Comparison of ENCODE assay signal across 11 cellular contexts in genomic region chr17:39666601-39667261, GRCh38. TPM values are rescaled to one million over a fixed set of nuclear protein-coding genes. Genes with fewer than 3 reads are reported as not detected.
DNase-seq lines count a peak whose midpoint lies in the region; ATAC-seq and TF ChIP-seq lines count a peak whose summit lies in the region.
"Had no signal": no experiment of that assay in that cellular context is flagged by ENCODE, and none has a peak within 500 bp of the region (broad histone marks: within the 10 kb centered on the region; RNA-seq: fewer than 3 reads in every experiment).

No MANE protein-coding gene starts in this region.

- H3K9ac ChIP-seq in parathyroid adenoma, result no peak overlapping the region

- DNase-seq in CD4-positive, CD25-positive, alpha-beta regulatory T cell, result no peak
- peak; percentile 54 for DNase-seq in RPMI7951 (ENCODE audit: low read depth)
- DNase-seq in heart right ventricle, result peak; percentile 77 to 79
- no peak for DNase-seq in NCI-H1694 (lab: John Stamatoyannopoulos, UW)
- no peak for DNase-seq in GM20000 (ENCODE audit: low spot score)
- no peak for DNase-seq in SW 1271 (lab: John Stamatoyannopoulos, UW)
- DNase-seq: activated CD4-positive, alpha-beta T cell treated with anti-CD3 and anti-CD28 coated beads, Interleukin-2, amount 10 ng/mL, durations not matched to agents 7 days and 5 days; COR-L47; KBM-7 had no signal

- intact Hi-C loops in heart right ventricle (cut with DNase I), result loop anchor here in 2 of 10 donors (5.0 kb wide), 2 partner anchors 44 to 86 kb away; no protein-coding TSS in a partner anchor

- peaks cover 20% of the 10 kb centered on the region for H3K4me1 ChIP-seq in CD4-positive, CD25-positive, alpha-beta regulatory T cell (ENCODE audit: control insufficient read depth, insufficient read depth, low read length, poor library complexity, severe bottlenecking)
- peaks cover 29 to 80% (median 61%) of the 10 kb centered on the region in 9 donors for H3K4me1 ChIP-seq in heart right ventricle
- peaks cover 63% of the 10 kb centered on the region for H3K4me1 ChIP-seq in parathyroid adenoma

- peak overlapping the region; percentile 65 for H2AFZ ChIP-seq in parathyroid adenoma

- H3K4me1 Mint-ChIP-seq in CD4-positive, CD25-positive, alpha-beta regulatory T cell, result peaks cover 0 to 25% (median 8%) of the 10 kb centered on the region in 4 donors

- ATAC-seq in CD4-positive, CD25-positive, alpha-beta regulatory T cell (ENCODE audit: low read depth in 2 of 2), result no peak
- ATAC-seq in heart right ventricle (peak; percentile 10 to 62 (median 48)), HG02973 (IDR thresholded peaks at IDR 0.05; ENCODE audit: unreplicated experiment) (no peak)

- H3K9me3 Mint-ChIP-seq in CD4-positive, CD25-positive, alpha-beta regulatory T cell, result no peaks in the 10 kb centered on the region
- H3K9me3 Mint-ChIP-seq: activated CD4-positive, alpha-beta T cell treated with anti-CD3 and anti-CD28 coated beads, Interleukin-2, amount 10 ng/mL, durations not matched to agents 7 days and 5 days had no signal

- H3K36me3 ChIP-seq in CD4-positive, CD25-positive, alpha-beta regulatory T cell (ENCODE audit: control insufficient read depth, insufficient read depth, low read length), result peaks cover 5% of the 10 kb centered on the region
- H3K36me3 ChIP-seq in heart right ventricle (peaks cover 0 to 13% (median 0%) of the 10 kb centered on the region in 9 donors), parathyroid adenoma (ENCODE audit: control insufficient read depth, insufficient read depth, low read length) (no peaks in the 10 kb centered on the region)

- H3K27ac Mint-ChIP-seq in CD4-positive, CD25-positive, alpha-beta regulatory T cell, result peak overlapping the region in 1 of 3 donors; percentile 14

- no peak for TF ChIP-seq CTCF in heart right ventricle (IDR thresholded peaks at IDR 0.05)
- TF ChIP-seq CTCF in parathyroid adenoma (IDR thresholded peaks at IDR 0.05), result no peak
- TF ChIP-seq CTCF in GM20000 (IDR thresholded peaks at IDR 0.05; ENCODE audit: extremely low read depth, missing control alignments), result no peak

- H3K4me2 ChIP-seq in parathyroid adenoma (ENCODE audit: low read length), result no peak overlapping the region

- WGBS in heart right ventricle, 2 donors, result 30 to 40% methylated on average over 11 of the region's 11 CpGs

- H3K27me3 Mint-ChIP-seq in CD4-positive, CD25-positive, alpha-beta regulatory T cell, result peaks cover 40% of the 10 kb centered on the region

- H3K4me3 Mint-ChIP-seq in CD4-positive, CD25-positive, alpha-beta regulatory T cell, result peak overlapping the region; percentile 29 to 72 (median 40)
- H3K4me3 Mint-ChIP-seq: activated CD4-positive, alpha-beta T cell treated with anti-CD3 and anti-CD28 coated beads, Interleukin-2, amount 10 ng/mL, durations not matched to agents 7 days and 5 days had no signal

- no peaks in the 10 kb centered on the region for H3K9me3 ChIP-seq in CD4-positive, CD25-positive, alpha-beta regulatory T cell (ENCODE audit: control insufficient read depth in 2 of 2, low read length in 2 of 2)
- H3K9me3 ChIP-seq in heart right ventricle (no peaks in the 10 kb centered on the region), parathyroid adenoma (ENCODE audit: control insufficient read depth, low read length) (no peaks in the 10 kb centered on the region)

- no peaks in the 10 kb centered on the region for H3K79me2 ChIP-seq in parathyroid adenoma

- no peaks in the 10 kb centered on the region for H3K36me3 Mint-ChIP-seq in CD4-positive, CD25-positive, alpha-beta regulatory T cell

- no peak overlapping the region for H3K4me3 ChIP-seq in CD4-positive, CD25-positive, alpha-beta regulatory T cell (ENCODE audit: low read depth, low read length)
- H3K4me3 ChIP-seq in heart right ventricle, result peak overlapping the region; percentile 24 to 77 (median 52)
- no peak overlapping the region for H3K4me3 ChIP-seq in parathyroid adenoma (ENCODE audit: low read depth, low read length)

- H3K27ac ChIP-seq in CD4-positive, CD25-positive, alpha-beta regulatory T cell (ENCODE audit: insufficient read depth, low read length, poor library complexity, severe bottlenecking), result no peak overlapping the region
- H3K27ac ChIP-seq in heart right ventricle, result peak overlapping the region; percentile 88 to 98 (median 94)
- peak overlapping the region; percentile 81 for H3K27ac ChIP-seq in parathyroid adenoma

- H3K27me3 ChIP-seq in CD4-positive, CD25-positive, alpha-beta regulatory T cell (ENCODE audit: control insufficient read depth, insufficient read depth, low read length), result peaks cover 7% of the 10 kb centered on the region
- H3K27me3 ChIP-seq in heart right ventricle (peaks cover 0 to 59% (median 8%) of the 10 kb centered on the region in 7 donors), parathyroid adenoma (ENCODE audit: control insufficient read depth, insufficient read depth, low read length) (no peaks in the 10 kb centered on the region)

RNA-seq across cellular contexts. Expression of gene PNMT, which starts 1.5 kb away (rescaled TPM):
- total RNA-seq in CD4-positive, CD25-positive, alpha-beta regulatory T cell, result 1.2 TPM
- not detected for polyA plus RNA-seq in CD4-positive, CD25-positive, alpha-beta regulatory T cell
- 0.68 TPM in 1 of 2 replicates, not detected in the other for total RNA-seq in RPMI7951 (2014; rRNA removed; shearing (Covaris generic))
- 10 to 100 TPM in 1 of 10 donors, 1 to 10 TPM in 9; 2.7 to 12.8 (median 3.9) TPM for total RNA-seq in heart right ventricle
- 10 to 100 TPM; 16.8 to 30.0 TPM for polyA plus RNA-seq in heart right ventricle

RNA-seq across cellular contexts. Expression of gene TCAP, which starts 1.6 kb away (rescaled TPM):
- 3.4 TPM for total RNA-seq in CD4-positive, CD25-positive, alpha-beta regulatory T cell
- under 1 TPM in 1 of 4 donors, not detected in 3; 0.07 TPM for polyA plus RNA-seq in CD4-positive, CD25-positive, alpha-beta regulatory T cell
- total RNA-seq in RPMI7951 (2014; rRNA removed; shearing (Covaris generic)), result 0.24 and 0.39 TPM in 2 replicates
- total RNA-seq in heart right ventricle, result 1,000 to 10,000 TPM; 3,683 to 6,290 (median 4,342) TPM
- 1,000 to 10,000 TPM; 2,452 to 2,624 TPM for polyA plus RNA-seq in heart right ventricle

RNA-seq across cellular contexts. Expression of gene PGAP3, which starts 21.1 kb away (rescaled TPM):
- total RNA-seq in CD4-positive, CD25-positive, alpha-beta regulatory T cell, result 28.0 TPM
- polyA plus RNA-seq in CD4-positive, CD25-positive, alpha-beta regulatory T cell, result 10 to 100 TPM; 15.2 to 23.3 (median 17.5) TPM
- 4.0 and 7.9 TPM in 2 replicates for total RNA-seq in RPMI7951 (2014; rRNA removed; shearing (Covaris generic))
- 10 to 100 TPM in 9 of 10 donors, 1 to 10 TPM in 1; 9.2 to 18.2 (median 13.8) TPM for total RNA-seq in heart right ventricle
- 10 to 100 TPM; 12.5 to 16.8 TPM for polyA plus RNA-seq in heart right ventricle

RNA-seq across cellular contexts. Expression of gene STARD3, which starts 29.8 kb away (rescaled TPM):
- 95.9 TPM for total RNA-seq in CD4-positive, CD25-positive, alpha-beta regulatory T cell
- polyA plus RNA-seq in CD4-positive, CD25-positive, alpha-beta regulatory T cell, result 10 to 100 TPM; 45.4 to 48.6 (median 46.5) TPM
- 24.4 and 26.0 TPM in 2 replicates for total RNA-seq in RPMI7951 (2014; rRNA removed; shearing (Covaris generic))
- 10 to 100 TPM; 14.2 to 25.3 (median 19.6) TPM for total RNA-seq in heart right ventricle
- polyA plus RNA-seq in heart right ventricle, result 10 to 100 TPM; 39.2 to 46.1 TPM

RNA-seq across cellular contexts. Expression of gene ERBB2, which starts 33.1 kb away (rescaled TPM):
- 5.5 TPM for total RNA-seq in CD4-positive, CD25-positive, alpha-beta regulatory T cell
- under 1 TPM; 0.36 to 0.80 (median 0.57) TPM for polyA plus RNA-seq in CD4-positive, CD25-positive, alpha-beta regulatory T cell
- total RNA-seq in RPMI7951 (2014; rRNA removed; shearing (Covaris generic)), result 11.2 and 11.5 TPM in 2 replicates
- 10 to 100 TPM; 53.9 to 89.1 (median 68.1) TPM for total RNA-seq in heart right ventricle
- polyA plus RNA-seq in heart right ventricle, result 10 to 100 TPM; 40.3 to 41.2 TPM

Comparison
In these comparisons a context has a peak if more than half of its experiments do, and no peak if none do; other contexts are left out.
1. ATAC-seq: peak in heart right ventricle (8 of 8); none in CD4-positive, CD25-positive, alpha-beta regulatory T cell (0 of 2) and HG02973 (single experiment).
2. DNase-seq: peak in RPMI7951 (single experiment) and heart right ventricle (2 of 2); none in CD4-positive, CD25-positive, alpha-beta regulatory T cell (0 of 3), NCI-H1694 (single experiment), GM20000 (single experiment) and SW 1271 (0 of 2).
3. H3K4me3 ChIP-seq: peak in heart right ventricle (10 of 10); none in CD4-positive, CD25-positive, alpha-beta regulatory T cell (single experiment) and parathyroid adenoma (single experiment).
4. RNA of gene TCAP, which starts 1.6 kb away (total RNA-seq): 3,683 to 6,290 TPM in heart right ventricle; 3.4 TPM in CD4-positive, CD25-positive, alpha-beta regulatory T cell (single experiment) and 0.24 to 0.39 TPM in RPMI7951; every median in the first group is over 100 times any median in the second.